ENCODE assay signal across 1 cellular context in genomic region chr17:7218774-7219173, GRCh38.
TF ChIP-seq lines count a peak whose summit lies in the region.

No MANE protein-coding gene starts in this region.

TF ChIP-seq in H1, 55 proteins besides CTCF, POLR2A, EP300 and RAD21:
- TF ChIP-seq E2F6 (IDR thresholded peaks at IDR 0.05) (no peak), JUN (IDR thresholded peaks at IDR 0.05; ENCODE audit: low read depth, low read length) (no peak), CHD1 (IDR thresholded peaks at IDR 0.05; ENCODE audit: low read depth, low read length) (no peak), SIRT6 (IDR thresholded peaks at IDR 0.05; ENCODE audit: low read length) (no peak), TAF7 (optimal IDR thresholded peaks at IDR 0.05; ENCODE audit: borderline replicate concordance, low read depth, low read length) (no peak), BACH1 (IDR thresholded peaks at IDR 0.05; ENCODE audit: low read length) (no peak), CEBPB (IDR thresholded peaks at IDR 0.05; ENCODE audit: low read depth, low read length) (no peak), GTF2F1 (IDR thresholded peaks at IDR 0.05; ENCODE audit: borderline replicate concordance, low read depth, low read length) (no peak), CTBP2 (IDR thresholded peaks at IDR 0.05; ENCODE audit: borderline replicate concordance, insufficient read depth, insufficient read length, low read length) (no peak), KDM1A (IDR thresholded peaks at IDR 0.05; ENCODE audit: borderline replicate concordance, low read length) (no peak), CBX8 (IDR thresholded peaks at IDR 0.05; ENCODE audit: borderline replicate concordance, low read depth, low read length) (no peak), PHF8 (conservative IDR thresholded peaks at IDR 0.05; ENCODE audit: low read depth, low read length) (no peak), ATF2 (IDR thresholded peaks at IDR 0.05; ENCODE audit: low read length) (no peak)
TF ChIP-seq in H1: peak in this region for 0.
